In genomic region chr6:30554962-30555361, GRCh38 we compare ENCODE assay signal across 1 cellular context.
TF ChIP-seq lines count a peak whose summit lies in the region.

No MANE protein-coding gene starts in this region.

TF ChIP-seq in IMR-90, 13 proteins besides CTCF, POLR2A, EP300 and RAD21 (continued from another document):
- TF ChIP-seq, protein P1, sequence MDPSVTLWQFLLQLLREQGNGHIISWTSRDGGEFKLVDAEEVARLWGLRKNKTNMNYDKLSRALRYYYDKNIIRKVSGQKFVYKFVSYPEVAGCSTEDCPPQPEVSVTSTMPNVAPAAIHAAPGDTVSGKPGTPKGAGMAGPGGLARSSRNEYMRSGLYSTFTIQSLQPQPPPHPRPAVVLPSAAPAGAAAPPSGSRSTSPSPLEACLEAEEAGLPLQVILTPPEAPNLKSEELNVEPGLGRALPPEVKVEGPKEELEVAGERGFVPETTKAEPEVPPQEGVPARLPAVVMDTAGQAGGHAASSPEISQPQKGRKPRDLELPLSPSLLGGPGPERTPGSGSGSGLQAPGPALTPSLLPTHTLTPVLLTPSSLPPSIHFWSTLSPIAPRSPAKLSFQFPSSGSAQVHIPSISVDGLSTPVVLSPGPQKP (IDR thresholded peaks at IDR 0.05; ENCODE audit: borderline replicate concordance, low read depth, low read length): no peak
- TF ChIP-seq, protein P2, sequence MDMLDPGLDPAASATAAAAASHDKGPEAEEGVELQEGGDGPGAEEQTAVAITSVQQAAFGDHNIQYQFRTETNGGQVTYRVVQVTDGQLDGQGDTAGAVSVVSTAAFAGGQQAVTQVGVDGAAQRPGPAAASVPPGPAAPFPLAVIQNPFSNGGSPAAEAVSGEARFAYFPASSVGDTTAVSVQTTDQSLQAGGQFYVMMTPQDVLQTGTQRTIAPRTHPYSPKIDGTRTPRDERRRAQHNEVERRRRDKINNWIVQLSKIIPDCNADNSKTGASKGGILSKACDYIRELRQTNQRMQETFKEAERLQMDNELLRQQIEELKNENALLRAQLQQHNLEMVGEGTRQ (IDR thresholded peaks at IDR 0.05; ENCODE audit: low read depth, low read length): no peak
- TF ChIP-seq SMC3 (IDR thresholded peaks at IDR 0.05; ENCODE audit: low read depth, low read length): no peak
- TF ChIP-seq MXI1 (IDR thresholded peaks at IDR 0.05; ENCODE audit: borderline replicate concordance, low read depth, low read length): no peak
- no peak for TF ChIP-seq CEBPB (IDR thresholded peaks at IDR 0.05; ENCODE audit: low read depth, low read length)
- no peak for TF ChIP-seq CHD1 (IDR thresholded peaks at IDR 0.05; ENCODE audit: low read depth, low read length)
- no peak for TF ChIP-seq FOS (IDR thresholded peaks at IDR 0.05; ENCODE audit: low read depth, low read length)
- TF ChIP-seq MAFK (IDR thresholded peaks at IDR 0.05; ENCODE audit: low read depth, low read length): no peak
- no peak for TF ChIP-seq RFX5 (IDR thresholded peaks at IDR 0.05; ENCODE audit: low read depth, low read length)
